19 cellular contexts compared by ENCODE assay signal in the genomic region with DNA sequence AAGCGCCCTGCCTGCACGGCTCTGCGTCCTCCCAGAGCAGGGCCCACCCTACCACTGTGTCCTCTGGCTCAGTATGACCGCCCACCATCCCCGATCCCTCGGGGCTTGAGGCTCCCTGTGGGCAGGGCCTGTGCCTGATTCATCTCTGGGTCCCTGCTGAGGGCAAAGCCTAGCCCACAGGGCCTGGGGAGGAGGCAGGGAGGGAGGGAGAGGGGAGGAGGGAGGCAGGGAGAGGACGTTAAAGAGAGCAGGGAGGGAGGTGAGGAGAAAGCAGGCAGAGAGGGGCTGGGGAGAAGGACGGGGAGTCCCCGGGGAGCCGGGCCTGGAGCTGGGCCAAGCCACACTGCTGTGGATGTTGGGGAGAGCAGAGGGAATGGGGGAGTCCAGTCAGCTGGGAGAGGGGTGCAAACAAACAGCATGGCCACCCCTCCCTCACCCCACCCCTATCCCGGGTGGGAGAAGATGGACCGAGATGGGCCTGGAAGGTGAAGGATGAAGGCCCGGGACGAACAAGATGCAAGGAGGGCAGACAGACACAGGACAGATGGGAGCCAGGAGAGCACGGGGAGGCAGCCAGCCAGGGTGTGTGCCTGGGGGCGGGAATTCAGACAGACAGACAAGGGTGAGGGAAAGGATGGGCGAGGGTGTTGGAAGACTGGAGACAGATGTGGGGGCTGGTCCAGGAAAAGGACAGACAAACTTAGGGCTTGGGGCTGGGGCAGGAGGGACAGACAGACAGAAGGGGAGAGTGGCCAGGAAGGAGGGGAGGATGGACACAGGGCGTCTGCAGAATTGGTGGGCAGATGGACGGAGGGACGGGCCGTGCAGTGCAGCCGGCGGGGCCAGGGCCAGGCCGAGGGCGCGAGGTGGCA. TPM values are rescaled to one million over a fixed set of nuclear protein-coding genes. Genes with fewer than 3 reads are reported as not detected.
DNase-seq lines count a peak whose midpoint lies in the region; ATAC-seq and TF ChIP-seq lines count a peak whose summit lies in the region.
"Had no signal": no experiment of that assay in that cellular context is flagged by ENCODE, and none has a peak within 500 bp of the region (broad histone marks: within the 10 kb centered on the region; RNA-seq: fewer than 3 reads in every experiment).

No MANE protein-coding gene starts in this region.

- H3K4me1 Mint-ChIP-seq in GM23338 (peaks cover 44% of the 10 kb centered on the region), T-helper 17 cell (peaks cover 42% of the 10 kb centered on the region)

- H3K27ac ChIP-seq in GM23338 (ENCODE audit: low read depth) (no peak overlapping the region), osteoblast (ENCODE audit: low read depth, low read length) (no peak overlapping the region), PC-3 (ENCODE audit: low read length) (no peak overlapping the region)
- H3K27ac ChIP-seq: epithelial cell of prostate, thyroid gland had no signal

- H3K4me1 ChIP-seq in GM23338 (ENCODE audit: insufficient read depth) = peaks cover 18% of the 10 kb centered on the region
- peaks cover 25% of the 10 kb centered on the region for H3K4me1 ChIP-seq in osteoblast (ENCODE audit: insufficient read depth, low read length)
- H3K4me1 ChIP-seq in PC-3 (ENCODE audit: insufficient read depth, low read length) = peaks cover 14% of the 10 kb centered on the region; the same call in 1 of the 2 replicates

- no peaks in the 10 kb centered on the region; the same call in 1 of the 3 replicates for H3K9me3 Mint-ChIP-seq in GM23338
- H3K9me3 Mint-ChIP-seq: activated naive CD4-positive, alpha-beta T cell treated with anti-CD3 and anti-CD28 coated beads, Interleukin-2, amount 50 U/mL, for 24 hours had no signal

- H3K9ac ChIP-seq in PC-3 (ENCODE audit: low read length) = no peak overlapping the region

- POLR2A ChIA-PET in PC-3 (lab: Charles Lee; ENCODE audit: unreplicated experiment) = no interaction called here

- H4K20me1 ChIP-seq in GM23338 (replicated peaks; ENCODE audit: insufficient read depth) = peaks cover 21% of the 10 kb centered on the region
- H4K20me1 ChIP-seq in osteoblast (ENCODE audit: insufficient read depth, low read length) = peaks cover 4% of the 10 kb centered on the region
- H4K20me1 ChIP-seq in PC-3 (ENCODE audit: low read length) = no peaks in the 10 kb centered on the region

- H3K27me3 ChIP-seq in GM23338 (ENCODE audit: insufficient read depth) (peaks cover 100% of the 10 kb centered on the region), osteoblast (ENCODE audit: insufficient read depth, low read length) (peaks cover 55% of the 10 kb centered on the region), PC-3 (ENCODE audit: low read length) (0 out of 2 replicates have a peak, but pooled peaks cover 9% of the 10 kb centered on the region)

- H3F3A ChIP-seq in GM23338 (replicated peaks; ENCODE audit: low read depth) = peaks cover 23% of the 10 kb centered on the region
- no peaks in the 10 kb centered on the region for H3F3A ChIP-seq in PC-3 (ENCODE audit: low read length, unreplicated experiment)

- ATAC-seq in GM23338 = no peak; the same call in 1 of the 3 replicates
- no peak for ATAC-seq in T-helper 17 cell
- no peak for ATAC-seq in PC-3
- no peak for ATAC-seq in GM19395 (IDR thresholded peaks at IDR 0.05; ENCODE audit: unreplicated experiment)

- TF ChIP-seq CTCF in GM23338 (conservative IDR thresholded peaks at IDR 0.05; ENCODE audit: low read depth in 2 of 2) (no peak), osteoblast (IDR thresholded peaks at IDR 0.05; ENCODE audit: extremely low read depth, low read depth, low read length) (no peak), PC-3 (conservative IDR thresholded peaks at IDR 0.05; ENCODE audit: low read depth, low read length) (no peak)

- peak; percentile 28 for DNase-seq in NCI-H1436 (lab: John Stamatoyannopoulos, UW)
- no peak for DNase-seq in NCI-H1436 treated with DMSO at 0.1 percent for 48 hours (lab: John Stamatoyannopoulos, UW)
- DNase-seq in GM23338 (ENCODE audit: low spot score) = peak; percentile 45
- DNase-seq in T-helper 17 cell = no peak
- DNase-seq in osteoblast (ENCODE audit: insufficient read length, low spot score, missing footprints) = no peak
- no peak for DNase-seq in PC-3
- no peak for DNase-seq in NCI-H510A (lab: John Stamatoyannopoulos, UW)
- DNase-seq: 8988T; activated CD4-positive, alpha-beta T cell treated with anti-CD3 and anti-CD28 coated beads, Interleukin-2, amount 50 U/mL, for 48 hours; C1 segment of cervical spinal cord; cortex of kidney; DMS79; NCI-H146; NCI-H510A treated with DMSO at 0.1 percent for 48 hours; thyroid gland had no signal

- no peaks in the 10 kb centered on the region for H3K36me3 Mint-ChIP-seq in GM23338 (ENCODE audit: low read depth)
- peaks cover 5% of the 10 kb centered on the region for H3K36me3 Mint-ChIP-seq in T-helper 17 cell (ENCODE audit: low read depth)
- H3K36me3 Mint-ChIP-seq: activated naive CD4-positive, alpha-beta T cell treated with anti-CD3 and anti-CD28 coated beads, Interleukin-2, amount 50 U/mL, for 24 hours had no signal

- no peak overlapping the region; the same call in 2 of the 3 replicates for H3K4me3 Mint-ChIP-seq in GM23338
- no peak overlapping the region for H3K4me3 Mint-ChIP-seq in T-helper 17 cell
- H3K4me3 Mint-ChIP-seq: activated naive CD4-positive, alpha-beta T cell treated with anti-CD3 and anti-CD28 coated beads, Interleukin-2, amount 50 U/mL, for 24 hours had no signal

- H2AFZ ChIP-seq in GM23338 (no peak overlapping the region), osteoblast (ENCODE audit: low read length) (no peak overlapping the region), PC-3 (ENCODE audit: low read length) (no peak overlapping the region)

- H3K79me2 ChIP-seq in GM23338 (replicated peaks; ENCODE audit: insufficient read depth) (no peaks in the 10 kb centered on the region), osteoblast (ENCODE audit: insufficient read depth, low read length) (no peaks in the 10 kb centered on the region), PC-3 (ENCODE audit: low read length) (no peaks in the 10 kb centered on the region)

- 0 out of 2 replicates have a peak overlapping the region, but pooled peaks have one; percentile 28 for H3K4me3 ChIP-seq in GM23338
- H3K4me3 ChIP-seq in osteoblast (ENCODE audit: insufficient read depth, low read length) = no peak overlapping the region
- H3K4me3 ChIP-seq in PC-3 (ENCODE audit: low read length) = no peak overlapping the region
- H3K4me3 ChIP-seq: thyroid gland had no signal

- H3K9me2 ChIP-seq in GM23338 (ENCODE audit: insufficient read depth) (no peaks in the 10 kb centered on the region), PC-3 (replicated peaks; ENCODE audit: low read length) (no peaks in the 10 kb centered on the region)

- intact Hi-C loops in PC-3 (cut with micrococcal nuclease) = no loop called here

- H3K27ac Mint-ChIP-seq in GM23338 (no peak overlapping the region), T-helper 17 cell (peak overlapping the region; percentile 95)

- H3K9me3 ChIP-seq in T-helper 17 cell (ENCODE audit: control insufficient read depth, low read length, poor library complexity, severe bottlenecking) = no peaks in the 10 kb centered on the region
- H3K9me3 ChIP-seq in osteoblast (ENCODE audit: low read depth, low read length) = no peaks in the 10 kb centered on the region
- H3K9me3 ChIP-seq in PC-3 (ENCODE audit: low read length) = no peaks in the 10 kb centered on the region
- H3K9me3 ChIP-seq: thyroid gland had no signal

- H3K36me3 ChIP-seq in GM23338 (ENCODE audit: insufficient read depth) (no peaks in the 10 kb centered on the region), osteoblast (ENCODE audit: insufficient read depth, low read length) (no peaks in the 10 kb centered on the region), PC-3 (ENCODE audit: low read depth, low read length) (no peaks in the 10 kb centered on the region)
- H3K36me3 ChIP-seq: thyroid gland had no signal

- CTCF ChIA-PET in PC-3 (lab: Charles Lee) = no interaction called here

- H3K4me2 ChIP-seq in GM23338 (peak overlapping the region; percentile 65), osteoblast (ENCODE audit: insufficient read depth, low read length) (peak overlapping the region; percentile 39), PC-3 (ENCODE audit: low read length) (no peak overlapping the region)

- BruUV-seq in PC-3 (replicated peaks; lab: Mats Ljungman, UMichigan) = no TSS peak

- H3K27me3 Mint-ChIP-seq in GM23338 (ENCODE audit: insufficient read depth, low read depth, poor library complexity) (peaks cover 79% of the 10 kb centered on the region), T-helper 17 cell (peaks cover 13% of the 10 kb centered on the region)
- H3K27me3 Mint-ChIP-seq: activated naive CD4-positive, alpha-beta T cell treated with anti-CD3 and anti-CD28 coated beads, Interleukin-2, amount 50 U/mL, for 24 hours had no signal

TF ChIP-seq in GM23338, 12 proteins besides CTCF, POLR2A, EP300 and RAD21 (continues in another document):
- TF ChIP-seq EZH2 (IDR thresholded peaks at IDR 0.05; ENCODE audit: low read depth, unreplicated experiment) = peak; percentile 27
- no peak for TF ChIP-seq ZNF331 (CRISPR knock-in tag; IDR thresholded peaks at IDR 0.05; ENCODE audit: low read depth)

RNA-seq across cellular contexts. Expression of gene ERFL, which starts 4.2 kb away (rescaled TPM):
- 0.69 TPM in 1 of 2 replicates, not detected in the other for total RNA-seq in GM23338 (2014; rRNA removed; shearing (Covaris generic))
- 0.14 TPM in 1 of 2 replicates, not detected in the other for polyA plus RNA-seq in GM23338 (2016; fragmentation: Nextera tagmentation; extraction: Ambion mirVana)
- total RNA-seq in T-helper 17 cell (1 to 10 TPM; 2.4 to 3.1 TPM), osteoblast (under 0.01 TPM in 2 replicates), PC-3 (2014; rRNA removed) (0.11 and 0.58 TPM in 2 replicates)
- total RNA-seq: SK-MEL-5 had no signal

RNA-seq across cellular contexts. Expression of gene RABAC1, which starts 26.6 kb away (rescaled TPM):
- total RNA-seq in GM23338 (2014; rRNA removed; shearing (Covaris generic)) = 113 and 151 TPM in 2 replicates
- polyA plus RNA-seq in GM23338 (2016; fragmentation: Nextera tagmentation; extraction: Ambion mirVana) = 206 and 215 TPM in 2 replicates
- total RNA-seq in T-helper 17 cell (10 to 100 TPM; 90.1 to 98.3 TPM), osteoblast (95.2 and 117 TPM in 2 replicates), PC-3 (2014; rRNA removed) (148 and 158 TPM in 2 replicates)

RNA-seq across cellular contexts. Expression of gene ARHGEF1, which starts 49.5 kb away (rescaled TPM):
- total RNA-seq in GM23338 (2014; rRNA removed; shearing (Covaris generic)) = 36.8 and 44.7 TPM in 2 replicates
- polyA plus RNA-seq in GM23338 (2016; fragmentation: Nextera tagmentation; extraction: Ambion mirVana) = 41.3 and 50.8 TPM in 2 replicates
- total RNA-seq in T-helper 17 cell (100 to 1,000 TPM; 929 to 961 TPM), osteoblast (30.6 and 31.8 TPM in 2 replicates), PC-3 (2014; rRNA removed) (50.8 and 64.3 TPM in 2 replicates)

RNA-seq across cellular contexts. Expression of gene CD79A, which starts 55.4 kb away (rescaled TPM):
- not detected in 2 replicates for total RNA-seq in GM23338 (2014; rRNA removed; shearing (Covaris generic))
- polyA plus RNA-seq in GM23338 (2016; fragmentation: Nextera tagmentation; extraction: Ambion mirVana) = 0.27 and 0.47 TPM in 2 replicates
- total RNA-seq in T-helper 17 cell = 10 to 100 TPM in 1 of 2 donors, 1 to 10 TPM in 1; 1.6 to 27.3 TPM
- 0.36 TPM in 1 of 2 replicates, not detected in the other for total RNA-seq in osteoblast
- total RNA-seq in PC-3 (2014; rRNA removed) = 0.11 TPM in 1 of 2 replicates, not detected in the other

Comparison
In these comparisons a context has a peak if more than half of its experiments do, and no peak if none do; other contexts are left out.
1. DNase-seq: peak in NCI-H1436 (single experiment) and GM23338 (single experiment); none in NCI-H1436 treated with DMSO at 0.1 percent for 48 hours (single experiment), T-helper 17 cell (0 of 3), osteoblast (single experiment), PC-3 (single experiment) and NCI-H510A (single experiment).
2. RNA of gene ARHGEF1, which starts 49.5 kb away (total RNA-seq): 929 to 961 TPM in T-helper 17 cell; 50.8 to 64.3 TPM in PC-3, 36.8 to 44.7 TPM in GM23338 and 30.6 to 31.8 TPM in osteoblast; every median in the first group is over 10 times any median in the second.